In genomic region chr19:38730470-38730730, GRCh38 we compare ENCODE assay signal across 19 cellular contexts. TPM values are rescaled to one million over a fixed set of nuclear protein-coding genes. Genes with fewer than 3 reads are reported as not detected.
A peak's percentile ranks its signal among the peaks of the same experiment; 100 is the strongest.
DNase-seq lines count a peak whose midpoint lies in the region; ATAC-seq, FAIRE-seq and TF ChIP-seq lines count a peak whose summit lies in the region.
"Had no signal": no experiment of that assay in that cellular context is flagged by ENCODE, and none has a peak within 500 bp of the region (broad histone marks: within the 10 kb centered on the region; RNA-seq: fewer than 3 reads in every experiment).

No MANE protein-coding gene starts in this region.

- H3K27ac ChIP-seq in astrocyte (ENCODE audit: low read depth, low read length): no peak overlapping the region
- peak overlapping the region; percentile 7 for H3K27ac ChIP-seq in vagina
- H3K27ac ChIP-seq: psoas muscle had no signal

- H3K36me3 Mint-ChIP-seq in astrocyte (ENCODE audit: low read depth, unreplicated experiment) (peaks cover 23% of the 10 kb centered on the region), natural killer cell (peaks cover 6% of the 10 kb centered on the region)

- H3K4me3 Mint-ChIP-seq in astrocyte (ENCODE audit: unreplicated experiment) (no peak overlapping the region), natural killer cell (peak overlapping the region; percentile 25)
- H3K4me3 Mint-ChIP-seq: GM23338; stimulated activated naive CD8-positive, alpha-beta T cell treated with anti-CD3 and anti-CD28 coated beads, Interleukin-15, amount 100 ng/mL, for 72 hours had no signal

- H3K4me2 ChIP-seq in astrocyte (ENCODE audit: low read length): no peak overlapping the region
- H3K4me2 ChIP-seq: GM23338 had no signal

- H3K4me1 ChIP-seq in astrocyte (ENCODE audit: insufficient read depth, low read length) (peaks cover 33% of the 10 kb centered on the region), vagina (peaks cover 33% of the 10 kb centered on the region)

- no peaks in the 10 kb centered on the region for H3K27me3 Mint-ChIP-seq in astrocyte (ENCODE audit: low read depth, unreplicated experiment)
- H3K27me3 Mint-ChIP-seq in natural killer cell (ENCODE audit: low read depth in 2 of 2): no peaks in the 10 kb centered on the region
- H3K27me3 Mint-ChIP-seq: stimulated activated naive CD8-positive, alpha-beta T cell treated with anti-CD3 and anti-CD28 coated beads, Interleukin-15, amount 100 ng/mL, for 72 hours had no signal

- H3K9ac ChIP-seq in astrocyte (ENCODE audit: low read length): no peak overlapping the region

- H3K79me2 ChIP-seq in astrocyte (ENCODE audit: insufficient read depth, low read length): peaks cover 16% of the 10 kb centered on the region

- peaks cover 1% of the 10 kb centered on the region for H3K4me1 Mint-ChIP-seq in astrocyte (ENCODE audit: low read depth, unreplicated experiment)
- H3K4me1 Mint-ChIP-seq in natural killer cell: peaks cover 66 to 82% of the 10 kb centered on the region in 2 donors

- H4K20me1 ChIP-seq in astrocyte (ENCODE audit: insufficient read depth, low read length): peaks cover 66% of the 10 kb centered on the region

- H3K9me3 ChIP-seq in astrocyte (ENCODE audit: insufficient read depth, low read depth, low read length) (no peaks in the 10 kb centered on the region), vagina (no peaks in the 10 kb centered on the region)
- H3K9me3 ChIP-seq: psoas muscle had no signal

- no peak overlapping the region for H3K4me3 ChIP-seq in astrocyte (ENCODE audit: insufficient read depth, low read depth, low read length)
- no peak overlapping the region for H3K4me3 ChIP-seq in vagina
- H3K4me3 ChIP-seq: GM12878, GM23338, psoas muscle had no signal

- DNase-seq in left cardiac atrium (peak; percentile 26), left ventricle myocardium superior (no peak), astrocyte (ENCODE audit: low read depth) (no peak), natural killer cell (no peak), vagina (ENCODE audit: extremely low spot score in 2 of 2) (no peak)
- DNase-seq in stimulated activated CD4-positive, alpha-beta T cell treated with anti-CD3 and anti-CD28 coated beads, Interleukin-15, amount 100 ng/mL, for 24 hours: no peak
- DNase-seq: activated CD8-positive, alpha-beta memory T cell treated with anti-CD3 and anti-CD28 coated beads, Interleukin-2, amount 50 U/mL, for 4 hours; foreskin fibroblast; NCI-H226; psoas muscle had no signal

- no peaks in the 10 kb centered on the region for H3K27me3 ChIP-seq in astrocyte (ENCODE audit: insufficient read depth, low read length)
- no peaks in the 10 kb centered on the region for H3K27me3 ChIP-seq in vagina

- intact Hi-C loops in left cardiac atrium (cut with DNase I): no loop called here
- intact Hi-C loops in left ventricle myocardium superior (cut with micrococcal nuclease): no loop called here
- intact Hi-C loops in natural killer cell (cut with micrococcal nuclease): loop anchor here (5.0 to 10.0 kb wide), 2 partner anchors 33 to 134 kb away; no protein-coding TSS in a partner anchor
- intact Hi-C loops in vagina (cut with DNase I): no loop called here

- no peaks in the 10 kb centered on the region for H3K9me3 Mint-ChIP-seq in astrocyte (ENCODE audit: unreplicated experiment)
- H3K9me3 Mint-ChIP-seq in natural killer cell: no peaks in the 10 kb centered on the region
- H3K9me3 Mint-ChIP-seq: GM23338; stimulated activated naive CD8-positive, alpha-beta T cell treated with anti-CD3 and anti-CD28 coated beads, Interleukin-15, amount 100 ng/mL, for 72 hours had no signal

- H3K36me3 ChIP-seq in astrocyte (ENCODE audit: insufficient read depth, low read length) (peaks cover 34% of the 10 kb centered on the region), vagina (peaks cover 0 to 51% of the 10 kb centered on the region in 2 donors)

- H3K27ac Mint-ChIP-seq in astrocyte (ENCODE audit: unreplicated experiment) (peak overlapping the region; percentile 81), natural killer cell (peak overlapping the region; percentile 80 to 84)
- H3K27ac Mint-ChIP-seq: GM23338 had no signal

- ATAC-seq in left cardiac atrium (no peak), left ventricle myocardium superior (no peak), natural killer cell (no peak), HG02840 (IDR thresholded peaks at IDR 0.05; ENCODE audit: low FRiP score, unreplicated experiment) (no peak), GM21381 (IDR thresholded peaks at IDR 0.05; ENCODE audit: unreplicated experiment) (no peak)

- no peak for FAIRE-seq in astrocyte (lab: Jason Lieb, UNC)
- FAIRE-seq: GM12878 had no signal

- TF ChIP-seq POLR2A in vagina (IDR thresholded peaks at IDR 0.05): no peak

- TF ChIP-seq CTCF in astrocyte (IDR thresholded peaks at IDR 0.05; ENCODE audit: insufficient read depth, low read depth, low read length): no peak
- no peak for TF ChIP-seq CTCF in natural killer cell (IDR thresholded peaks at IDR 0.05)
- TF ChIP-seq CTCF in vagina (IDR thresholded peaks at IDR 0.05): no peak

- H2AFZ ChIP-seq in astrocyte (ENCODE audit: low read depth, low read length): no peak overlapping the region
- H2AFZ ChIP-seq: GM23338 had no signal

RNA-seq across cellular contexts. Expression of gene CAPN12, which starts 13.9 kb away (rescaled TPM):
- total RNA-seq in left cardiac atrium (under 1 TPM; 0.77 to 0.81 TPM), left ventricle myocardium superior (not detected), astrocyte (4.6 and 6.0 TPM in 2 replicates), natural killer cell (10 to 100 TPM in 2 of 3 donors, 1 to 10 TPM in 1; 7.4 to 51.0 (median 26.7) TPM), vagina (9.6 TPM)

RNA-seq across cellular contexts. Expression of gene LGALS7, which starts 42.9 kb away (rescaled TPM):
- total RNA-seq in left cardiac atrium (not detected), left ventricle myocardium superior (not detected), astrocyte (not detected in 2 replicates), natural killer cell (not detected), vagina (269 TPM)
- total RNA-seq: G401; GM12878; GM23338; HT1080; left lobe of liver; psoas muscle; T-helper 1 cell treated with Interleukin-12 subunit alpha and Interleukin-12 subunit beta and Interleukin-4 antibody, amounts not matched to agents 30 ng/mL and 1 ng/mL, for 36 hours had no signal

RNA-seq across cellular contexts. Expression of gene LGALS7B, which starts 58.6 kb away (rescaled TPM):
- total RNA-seq in left cardiac atrium (not detected), left ventricle myocardium superior (not detected), astrocyte (not detected in 2 replicates), natural killer cell (not detected), vagina (760 TPM)
- total RNA-seq: G401; GM12878; HT1080; left lobe of liver; psoas muscle; T-helper 1 cell treated with Interleukin-12 subunit alpha and Interleukin-12 subunit beta and Interleukin-4 antibody, amounts not matched to agents 30 ng/mL and 1 ng/mL, for 36 hours had no signal

Comparison
In these comparisons a context has a peak if more than half of its experiments do, and no peak if none do; other contexts are left out.
1. RNA of gene LGALS7, which starts 42.9 kb away (total RNA-seq): 269 TPM in vagina (single experiment); not detected in left cardiac atrium, not detected in left ventricle myocardium superior (single experiment), not detected in astrocyte and not detected in natural killer cell; every median in the first group is over 100 times any median in the second.
2. RNA of gene LGALS7B, which starts 58.6 kb away (total RNA-seq): 760 TPM in vagina (single experiment); not detected in left cardiac atrium, not detected in left ventricle myocardium superior (single experiment), not detected in astrocyte and not detected in natural killer cell; every median in the first group is over 100 times any median in the second.